In the genomic region with DNA sequence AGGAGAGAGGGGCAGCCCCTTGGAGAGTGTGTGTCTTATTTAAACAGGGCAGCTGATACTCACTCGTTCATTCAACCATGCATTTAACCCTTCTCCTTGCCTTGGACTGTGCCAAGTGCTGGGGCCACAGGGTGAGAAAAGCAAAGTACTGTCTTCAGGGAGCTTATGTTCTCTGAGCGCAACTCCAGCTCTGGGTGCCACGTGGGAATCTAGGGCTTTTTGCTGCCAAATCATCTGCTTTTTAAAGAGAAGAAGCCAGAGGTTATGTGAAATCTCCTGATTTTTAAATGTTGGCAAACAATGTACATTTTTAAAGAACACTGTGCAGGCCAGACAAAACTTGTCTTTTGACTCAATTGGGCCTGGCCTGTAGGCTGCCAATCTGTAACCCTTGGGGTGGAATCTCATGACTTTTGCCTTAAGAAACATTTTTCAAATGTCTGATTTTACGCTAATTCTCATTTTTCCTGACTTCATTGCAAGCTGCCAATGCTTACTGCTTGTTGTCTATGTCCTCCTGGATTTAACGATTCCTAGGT, we compare ENCODE assay signal across 22 cellular contexts.
DNase-seq lines count a peak whose midpoint lies in the region; ATAC-seq, FAIRE-seq and TF ChIP-seq lines count a peak whose summit lies in the region.
"Had no signal": no experiment of that assay in that cellular context is flagged by ENCODE, and none has a peak within 500 bp of the region (broad histone marks: within the 10 kb centered on the region; RNA-seq: fewer than 3 reads in every experiment).

No MANE protein-coding gene starts in this region.

- H3K4me1 ChIP-seq in right cardiac atrium (ENCODE audit: control insufficient read depth, insufficient read depth, low read length) (no peaks in the 10 kb centered on the region), right atrium auricular region (peaks cover 0 to 4% of the 10 kb centered on the region in 2 donors), pancreas (no peaks in the 10 kb centered on the region)
- H3K4me1 ChIP-seq: Caco-2, Peyer's patch had no signal

- WGBS in right cardiac atrium: 50% methylated on average over 5 of the region's 5 CpGs
- WGBS in pancreas, 2 donors: 64 to 69% methylated on average over 5 of the region's 5 CpGs

- H3K36me3 ChIP-seq in right atrium auricular region (no peaks in the 10 kb centered on the region), pancreas (no peaks in the 10 kb centered on the region)
- H3K36me3 ChIP-seq: Peyer's patch had no signal

- no peak for FAIRE-seq in pancreas (lab: Jason Lieb, UNC)
- FAIRE-seq: G401.6, K562 had no signal

- H3K27ac ChIP-seq in right cardiac atrium (ENCODE audit: low read length) (no peak overlapping the region), right atrium auricular region (no peak overlapping the region), pancreas (no peak overlapping the region)
- H3K27ac ChIP-seq: C4-2B, GM23248, Peyer's patch had no signal

- no peak overlapping the region for H3K4me3 ChIP-seq in right cardiac atrium (ENCODE audit: low read length)
- no peak overlapping the region for H3K4me3 ChIP-seq in right atrium auricular region
- H3K4me3 ChIP-seq in pancreas: no peak overlapping the region
- H3K4me3 ChIP-seq: GM23248, K562, Peyer's patch had no signal

- ATAC-seq in right cardiac atrium (peak in 1 of 2 donors; percentile 66), pancreas (no peak)
- ATAC-seq: CD8-positive, alpha-beta T cell; K562 had no signal

- intact Hi-C loops in right cardiac atrium (cut with DNase I): no loop called here
- intact Hi-C loops in pancreas (cut with DNase I): no loop called here

- H3K9me3 ChIP-seq in right cardiac atrium (ENCODE audit: control insufficient read depth, low read length) (no peaks in the 10 kb centered on the region), right atrium auricular region (no peaks in the 10 kb centered on the region), pancreas (no peaks in the 10 kb centered on the region)
- H3K9me3 ChIP-seq: Caco-2, Peyer's patch, SK-N-SH had no signal

- no peaks in the 10 kb centered on the region for H3K27me3 ChIP-seq in right cardiac atrium (ENCODE audit: control insufficient read depth, insufficient read depth)
- H3K27me3 ChIP-seq in right atrium auricular region: no peaks in the 10 kb centered on the region
- H3K27me3 ChIP-seq in pancreas: no peaks in the 10 kb centered on the region
- H3K27me3 ChIP-seq: Peyer's patch had no signal

- H3K9me3 Mint-ChIP-seq in brain: no peaks in the 10 kb centered on the region
- H3K9me3 Mint-ChIP-seq in neural crest cell: no peaks in the 10 kb centered on the region
- H3K9me3 Mint-ChIP-seq: CD8-positive, alpha-beta T cell; H9 had no signal

- H3K27ac Mint-ChIP-seq in brain: peak overlapping the region in 3 of 5 experiments; percentile 76 to 84 (median 84)
- peak overlapping the region; percentile 39 for H3K27ac Mint-ChIP-seq in neural crest cell (ENCODE audit: unreplicated experiment)
- H3K27ac Mint-ChIP-seq: B cell; CD8-positive, alpha-beta T cell; H9 had no signal

- H3K4me1 Mint-ChIP-seq in brain: peaks cover 66% of the 10 kb centered on the region
- peaks cover 16% of the 10 kb centered on the region for H3K4me1 Mint-ChIP-seq in neural crest cell
- H3K4me1 Mint-ChIP-seq: B cell had no signal

- H3K36me3 Mint-ChIP-seq in brain (no peaks in the 10 kb centered on the region), neural crest cell (ENCODE audit: low read depth) (no peaks in the 10 kb centered on the region)
- H3K36me3 Mint-ChIP-seq: CD8-positive, alpha-beta T cell had no signal

- TF ChIP-seq CTCF in right atrium auricular region (IDR thresholded peaks at IDR 0.05) (no peak), brain (conservative IDR thresholded peaks at IDR 0.05) (no peak), neural crest cell (conservative IDR thresholded peaks at IDR 0.05) (no peak), pancreas (IDR thresholded peaks at IDR 0.05) (no peak)

- H3K27me3 Mint-ChIP-seq in brain: no peaks in the 10 kb centered on the region
- H3K27me3 Mint-ChIP-seq in neural crest cell (ENCODE audit: low read depth): peaks cover 2% of the 10 kb centered on the region
- H3K27me3 Mint-ChIP-seq: B cell had no signal

- DNase-seq in right cardiac atrium (peak in 2 of 3 donors; percentile 39 to 74), right atrium auricular region (ENCODE audit: low spot score) (no peak), neural crest cell (ENCODE audit: low read depth, low spot score) (no peak), middle frontal gyrus (ENCODE audit: extremely low spot score, low spot score) (no peak), pancreas (no peak), MV-4-11 (lab: John Stamatoyannopoulos, UW) (no peak)
- DNase-seq: Caco-2; CD8-positive, alpha-beta T cell; GM23248; H9; Kasumi-1; NCI-H1436 treated with DMSO at 0.1 percent for 48 hours; NCI-H187 treated with DMSO at 0.1 percent for 48 hours; NCI-H526; OCI-M1; Peyer's patch; SK-N-SH had no signal

- H3K4me3 Mint-ChIP-seq in brain (no peak overlapping the region), neural crest cell (no peak overlapping the region)
- H3K4me3 Mint-ChIP-seq: B cell; CD8-positive, alpha-beta T cell; H9 had no signal

Comparison
In these comparisons a context has a peak if more than half of its experiments do, and no peak if none do; other contexts are left out.
1. DNase-seq: peak in right cardiac atrium (2 of 3); none in right atrium auricular region (single experiment), neural crest cell (single experiment), middle frontal gyrus (single experiment), pancreas (0 of 6) and MV-4-11 (single experiment).